ENCODE assay signal across 8 cellular contexts in genomic region chr16:14974331-14974655, GRCh38. TPM values are rescaled to one million over a fixed set of nuclear protein-coding genes. Genes with fewer than 3 reads are reported as not detected.
DNase-seq lines count a peak whose midpoint lies in the region; ATAC-seq and TF ChIP-seq lines count a peak whose summit lies in the region.
"Not testable (repeated sequence)": the region's sequence is repeated elsewhere in the genome, so short reads cannot be mapped to it uniquely, and the experiment has no call there.

No MANE protein-coding gene starts in this region.

- H3K4me1 Mint-ChIP-seq in activated T-cell treated with anti-CD3 and anti-CD28 coated beads, Interleukin-2, amount 50 U/mL, for 72 hours (ENCODE audit: low read depth): peaks cover 25% of the 10 kb centered on the region
- H3K4me1 Mint-ChIP-seq in naive thymus-derived CD8-positive, alpha-beta T cell: peaks cover 10 to 31% (median 23%) of the 10 kb centered on the region in 4 donors
- peaks cover 15 to 22% of the 10 kb centered on the region in 2 donors for H3K4me1 Mint-ChIP-seq in stimulated activated naive B cell treated with anti-CD40 and anti-IgM and Interleukin-4, amounts not matched to agents 10 μg/mL and 1 μg/mL and 100 μg/mL, for 72 hours

- H3K9me3 Mint-ChIP-seq in activated T-cell treated with anti-CD3 and anti-CD28 coated beads, Interleukin-2, amount 50 U/mL, for 72 hours; naive thymus-derived CD8-positive, alpha-beta T cell; stimulated activated naive B cell treated with anti-CD40 and anti-IgM and Interleukin-4, amounts not matched to agents 10 μg/mL and 1 μg/mL and 100 μg/mL, for 72 hours: not testable (repeated sequence)

- not testable (repeated sequence) for ATAC-seq in activated T-cell treated with anti-CD3 and anti-CD28 coated beads, Interleukin-2, amount 50 U/mL, for 72 hours (replicated peaks in 1 of 2); naive thymus-derived CD8-positive, alpha-beta T cell
- ATAC-seq in stimulated activated naive B cell treated with anti-CD40 and anti-IgM and Interleukin-4, amounts not matched to agents 10 μg/mL and 1 μg/mL and 100 μg/mL, for 72 hours (replicated peaks): peak in 1 of 2 donors; percentile 2

- in situ Hi-C loops in HAP-1 (cut with MboI; ENCODE audit: low sequenced_read_pairs): not testable (repeated sequence)

- H3K4me3 ChIP-seq in BJ (ENCODE audit: low read depth, low read length): peak overlapping the region; percentile 98
- peak overlapping the region; percentile 79 for H3K4me3 ChIP-seq in HAP-1
- H3K4me3 ChIP-seq in dorsolateral prefrontal cortex: peak overlapping the region; percentile 68 to 100 (median 88)
- H3K4me3 ChIP-seq in iPS-15b (ENCODE audit: low read depth, low read length): peak overlapping the region; percentile 95

- peak overlapping the region; percentile 77 for H3K27ac Mint-ChIP-seq in activated T-cell treated with anti-CD3 and anti-CD28 coated beads, Interleukin-2, amount 50 U/mL, for 72 hours
- H3K27ac Mint-ChIP-seq in naive thymus-derived CD8-positive, alpha-beta T cell: peak overlapping the region; percentile 86 to 96 (median 95)
- H3K27ac Mint-ChIP-seq in stimulated activated naive B cell treated with anti-CD40 and anti-IgM and Interleukin-4, amounts not matched to agents 10 μg/mL and 1 μg/mL and 100 μg/mL, for 72 hours: peak overlapping the region; percentile 93

- intact Hi-C loops in dorsolateral prefrontal cortex (cut with DNase I): loop anchor here in 1 of 2 donors (5.0 kb wide), 1 partner anchor 83 kb away; the partner anchor contains the start of gene NTAN1

- peak overlapping the region in 57 of 59 donors; percentile 20 to 97 (median 80) for H3K27ac ChIP-seq in dorsolateral prefrontal cortex

- not testable (repeated sequence) for H3K27me3 ChIP-seq in BJ (ENCODE audit: control insufficient read depth, insufficient read depth, low read length); HAP-1 (ENCODE audit: low read depth); dorsolateral prefrontal cortex; iPS-15b (ENCODE audit: control insufficient read depth, insufficient read depth, low read length)

- not testable (repeated sequence) for H3K4me1 ChIP-seq in HAP-1; iPS-15b (ENCODE audit: control insufficient read depth, insufficient read depth, low read length)

- not testable (repeated sequence) for H3K36me3 ChIP-seq in BJ (ENCODE audit: control insufficient read depth, insufficient read depth, low read length); HAP-1 (replicated peaks); iPS-15b (ENCODE audit: control insufficient read depth, insufficient read depth, low read length)

- CTCF ChIA-PET in BJ (lab: Yijun Ruan, JAX): not testable (repeated sequence)

- TF ChIP-seq CTCF in BJ (IDR thresholded peaks at IDR 0.05; ENCODE audit: insufficient read depth, low read depth, low read length); dorsolateral prefrontal cortex (IDR thresholded peaks at IDR 0.05 in 54 of 56, conservative IDR thresholded peaks at IDR 0.05 in 2 of 56; ENCODE audit: low read depth in 1 of 56, partially characterized antibody in 56 of 56): not testable (repeated sequence)

- H3K4me3 Mint-ChIP-seq in activated T-cell treated with anti-CD3 and anti-CD28 coated beads, Interleukin-2, amount 50 U/mL, for 72 hours: peak overlapping the region; percentile 89
- peak overlapping the region; percentile 85 to 94 (median 91) for H3K4me3 Mint-ChIP-seq in naive thymus-derived CD8-positive, alpha-beta T cell
- peak overlapping the region; percentile 90 for H3K4me3 Mint-ChIP-seq in stimulated activated naive B cell treated with anti-CD40 and anti-IgM and Interleukin-4, amounts not matched to agents 10 μg/mL and 1 μg/mL and 100 μg/mL, for 72 hours

- H3K9ac ChIP-seq in iPS-15b (ENCODE audit: low read depth, low read length): peak overlapping the region; percentile 42

- H3K36me3 Mint-ChIP-seq in activated T-cell treated with anti-CD3 and anti-CD28 coated beads, Interleukin-2, amount 50 U/mL, for 72 hours (ENCODE audit: insufficient read depth in 2 of 2); naive thymus-derived CD8-positive, alpha-beta T cell; stimulated activated naive B cell treated with anti-CD40 and anti-IgM and Interleukin-4, amounts not matched to agents 10 μg/mL and 1 μg/mL and 100 μg/mL, for 72 hours: not testable (repeated sequence)

- H3K27me3 Mint-ChIP-seq in activated T-cell treated with anti-CD3 and anti-CD28 coated beads, Interleukin-2, amount 50 U/mL, for 72 hours (ENCODE audit: low read depth); naive thymus-derived CD8-positive, alpha-beta T cell; stimulated activated naive B cell treated with anti-CD40 and anti-IgM and Interleukin-4, amounts not matched to agents 10 μg/mL and 1 μg/mL and 100 μg/mL, for 72 hours: not testable (repeated sequence)

- not testable (repeated sequence) for H3K9me3 ChIP-seq in HAP-1; iPS-15b (ENCODE audit: control insufficient read depth, insufficient read depth, low read length)

- POLR2A ChIA-PET in BJ (lab: Charles Lee): interaction anchor here (0.6 kb wide), 1 partner anchor 40 kb away, joined by 3 read pairs; no protein-coding TSS in a partner anchor
- POLR2A ChIA-PET in naive thymus-derived CD8-positive, alpha-beta T cell (lab: Charles Lee): interaction anchor here (1.1 kb wide), 1 partner anchor 39 kb away, joined by 4 read pairs; no protein-coding TSS in a partner anchor

- DNase-seq in BJ (ENCODE audit: low read depth); activated T-cell treated with anti-CD3 and anti-CD28 coated beads, Interleukin-2, amount 50 U/mL, for 72 hours; dorsolateral prefrontal cortex; naive thymus-derived CD8-positive, alpha-beta T cell; stimulated activated naive B cell treated with anti-CD40 and anti-IgM and Interleukin-4, amounts not matched to agents 10 μg/mL and 1 μg/mL and 100 μg/mL, for 72 hours: not testable (repeated sequence)
- DNase-seq in HAP-1 (ENCODE audit: low spot score in 2 of 2) (peak in 1 of 2 experiments; percentile 28), OCI-M2 (lab: John Stamatoyannopoulos, UW; ENCODE audit: unreplicated experiment) (peak; percentile 33)

RNA-seq across cellular contexts. Expression of gene PDXDC1, which starts 0.5 kb away (rescaled TPM):
- polyA plus RNA-seq in BJ (2011; rRNA removed): 68.6 and 82.2 TPM in 2 replicates
- 66.3 and 74.5 TPM in 2 replicates for polyA minus RNA-seq in BJ (2011; rRNA and poly(A)+ RNA removed)
- total RNA-seq in activated T-cell treated with anti-CD3 and anti-CD28 coated beads, Interleukin-2, amount 50 U/mL, for 72 hours: 10 to 100 TPM; 68.8 to 86.1 TPM
- total RNA-seq in dorsolateral prefrontal cortex: 10 to 100 TPM; 42.5 to 87.3 (median 63.6) TPM
- total RNA-seq in naive thymus-derived CD8-positive, alpha-beta T cell: 10 to 100 TPM; 76.1 to 77.8 TPM
- polyA plus RNA-seq in naive thymus-derived CD8-positive, alpha-beta T cell: 10 to 100 TPM; 25.0 to 35.7 (median 28.2) TPM

RNA-seq across cellular contexts. Expression of gene NPIPA1, which starts 37.0 kb away (rescaled TPM):
- 77.0 and 83.3 TPM in 2 replicates for polyA plus RNA-seq in BJ (2011; rRNA removed)
- 14.8 and 20.9 TPM in 2 replicates for polyA minus RNA-seq in BJ (2011; rRNA and poly(A)+ RNA removed)
- 100 to 1,000 TPM; 122 to 143 TPM for total RNA-seq in activated T-cell treated with anti-CD3 and anti-CD28 coated beads, Interleukin-2, amount 50 U/mL, for 72 hours
- total RNA-seq in dorsolateral prefrontal cortex: 100 to 1,000 TPM; 166 to 555 (median 298) TPM
- 100 to 1,000 TPM; 164 to 180 TPM for total RNA-seq in naive thymus-derived CD8-positive, alpha-beta T cell
- polyA plus RNA-seq in naive thymus-derived CD8-positive, alpha-beta T cell: 1 to 10 TPM in 1 of 3 donors, under 1 TPM in 2; 0.52 to 6.2 (median 0.54) TPM
